Comparison of ENCODE assay signal across 27 cellular contexts in the genomic region with DNA sequence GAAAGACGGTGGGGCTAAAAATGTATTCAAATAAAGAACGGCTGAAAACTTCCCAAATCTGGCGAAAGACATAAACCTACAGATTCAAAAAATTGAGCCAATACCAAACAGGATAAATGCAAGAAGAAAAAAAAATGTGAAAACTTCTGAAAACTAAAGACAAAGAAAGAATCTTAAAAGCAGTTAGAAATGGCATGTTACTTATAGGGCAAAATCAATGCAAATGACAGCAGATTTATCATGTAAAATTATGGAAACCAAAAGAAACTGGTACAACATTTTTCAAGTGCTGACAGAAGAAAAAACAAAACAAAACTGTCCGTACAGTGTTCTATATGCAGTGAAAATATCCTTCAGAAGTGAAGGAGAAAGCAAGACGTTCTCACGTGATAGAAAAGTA.
DNase-seq lines count a peak whose midpoint lies in the region; ATAC-seq, FAIRE-seq and TF ChIP-seq lines count a peak whose summit lies in the region.
"Had no signal": no experiment of that assay in that cellular context is flagged by ENCODE, and none has a peak within 500 bp of the region (broad histone marks: within the 10 kb centered on the region; RNA-seq: fewer than 3 reads in every experiment).

No MANE protein-coding gene starts in this region.

- H3K4me2 ChIP-seq in HepG2 (ENCODE audit: low read depth, low read length) (no peak overlapping the region), IMR-90 (ENCODE audit: low read depth, low read length) (no peak overlapping the region), astrocyte (ENCODE audit: low read length) (no peak overlapping the region)
- H3K4me2 ChIP-seq: BLaER1 treated with 17β-estradiol and CSF1 and Interleukin-3, amounts not matched to agents 10 nM and 100 nM; smooth muscle cell had no signal

- H4K91ac ChIP-seq in IMR-90 (ENCODE audit: insufficient read depth, low read depth, low read length), result no peak overlapping the region

- H3K9me3 ChIP-seq in HepG2 (ENCODE audit: low read length) (peaks cover 28% of the 10 kb centered on the region), right lobe of liver (peaks cover 0 to 5% (median 1%) of the 10 kb centered on the region in 4 donors), IMR-90 (ENCODE audit: control insufficient read depth, insufficient read depth, low read length) (peaks cover 19% of the 10 kb centered on the region), astrocyte (ENCODE audit: insufficient read depth, low read depth, low read length) (peaks cover 15% of the 10 kb centered on the region)

- no peak overlapping the region for H3K27ac Mint-ChIP-seq in astrocyte (ENCODE audit: unreplicated experiment)
- H3K27ac Mint-ChIP-seq in glutamatergic neuron (ENCODE audit: unreplicated experiment), result no peak overlapping the region
- H3K27ac Mint-ChIP-seq in HFFc6, result no peak overlapping the region
- H3K27ac Mint-ChIP-seq: brain; immature natural killer cell; natural killer cell treated with Interleukin-12 subunit alpha and Interleukin-12 subunit beta and Interleukin-15 and Interleukin-18, amount 100 ng/mL, for 72 hours; T-helper 1 cell treated with Interleukin-12 subunit alpha and Interleukin-12 subunit beta and Interleukin-4 antibody, amounts not matched to agents 30 μg/mL and 1 μg/mL, for 36 hours had no signal

- POLR2A ChIA-PET in HepG2 (lab: Yijun Ruan, JAX) (no interaction called here), IMR-90 (lab: Charles Lee; ENCODE audit: unreplicated experiment) (no interaction called here)

- no peak overlapping the region for H4K5ac ChIP-seq in IMR-90 (ENCODE audit: low read depth, low read length)

- intact Hi-C loops in HepG2 (cut with micrococcal nuclease; ENCODE audit: unreplicated experiment) (no loop called here), right lobe of liver (cut with DNase I) (no loop called here), IMR-90 (cut with micrococcal nuclease) (no loop called here)

- H3K36me3 ChIP-seq in HepG2 (replicated peaks in 1 of 2; ENCODE audit: control insufficient read depth in 1 of 2, insufficient read depth in 2 of 2, low read length in 2 of 2), result no peaks in the 10 kb centered on the region
- no peaks in the 10 kb centered on the region for H3K36me3 ChIP-seq in right lobe of liver
- no peaks in the 10 kb centered on the region for H3K36me3 ChIP-seq in IMR-90 (ENCODE audit: control insufficient read depth, insufficient read depth, low read length)
- no peaks in the 10 kb centered on the region for H3K36me3 ChIP-seq in astrocyte (ENCODE audit: insufficient read depth, low read length)
- H3K36me3 ChIP-seq: BLaER1 treated with 17β-estradiol and CSF1 and Interleukin-3, amounts not matched to agents 10 nM and 100 nM; MG63; suprapubic skin had no signal

- WGBS in HepG2 (ENCODE audit: low lambda C conversion rate), result 19% methylated on average over 6 of the region's 6 CpGs
- WGBS in right lobe of liver (ENCODE audit: insufficient coverage, low coverage, low lambda C conversion rate, missing lambda C conversion rate), result 83% methylated on average over 6 of the region's 6 CpGs
- no CpG with 5 or more reads among the region's 6 CpGs for WGBS in IMR-90 (ENCODE audit: extremely low coverage in 2 of 2, insufficient read length in 1 of 2), 2 experiments

- H4K20me1 ChIP-seq in HepG2 (ENCODE audit: insufficient read depth, low read length) (no peaks in the 10 kb centered on the region), IMR-90 (ENCODE audit: insufficient read depth, low read length) (no peaks in the 10 kb centered on the region), astrocyte (ENCODE audit: insufficient read depth, low read length) (no peaks in the 10 kb centered on the region)
- H4K20me1 ChIP-seq: BLaER1 treated with 17β-estradiol and CSF1 and Interleukin-3, amounts not matched to agents 10 nM and 100 nM had no signal

- in situ Hi-C loops in HepG2 (cut with HindIII; ENCODE audit: extremely low pct_ligation_motif_present, low pct_unique_long_range_greater_than_20kb) (no loop called here), IMR-90 (cut with MboI; ENCODE audit: low sequenced_read_pairs) (no loop called here)

- TF ChIP-seq EP300 in HepG2 (IDR thresholded peaks at IDR 0.05; ENCODE audit: low read depth in 2 of 2, low read length in 2 of 2) (no peak), HepG2 (CRISPR knock-in tag; IDR thresholded peaks at IDR 0.05; ENCODE audit: borderline replicate concordance) (no peak)

- H3K27me3 Mint-ChIP-seq in astrocyte (ENCODE audit: low read depth, unreplicated experiment) (no peaks in the 10 kb centered on the region), glutamatergic neuron (ENCODE audit: unreplicated experiment) (peaks cover 2% of the 10 kb centered on the region), HFFc6 (ENCODE audit: insufficient read depth) (no peaks in the 10 kb centered on the region; the same call in 1 of the 2 replicates)
- H3K27me3 Mint-ChIP-seq: brain; natural killer cell treated with Interleukin-12 subunit alpha and Interleukin-12 subunit beta and Interleukin-15 and Interleukin-18, amount 100 ng/mL, for 72 hours had no signal

- no peak overlapping the region for H2BK120ac ChIP-seq in IMR-90 (ENCODE audit: low read depth, low read length)

- H3K4me1 ChIP-seq in HepG2 (ENCODE audit: insufficient read depth, low read length), result no peaks in the 10 kb centered on the region
- H3K4me1 ChIP-seq in right lobe of liver, result no peaks in the 10 kb centered on the region
- H3K4me1 ChIP-seq in IMR-90 (ENCODE audit: control insufficient read depth, insufficient read depth, low read length), result peaks cover 8% of the 10 kb centered on the region
- H3K4me1 ChIP-seq in astrocyte (ENCODE audit: insufficient read depth, low read length), result peaks cover 5% of the 10 kb centered on the region
- H3K4me1 ChIP-seq: BLaER1 treated with 17β-estradiol and CSF1 and Interleukin-3, amounts not matched to agents 10 nM and 100 nM; suprapubic skin had no signal

- TF ChIP-seq POLR2A in HepG2 (IDR thresholded peaks at IDR 0.05; ENCODE audit: insufficient read depth in 1 of 2, low read depth in 2 of 2, low read length in 2 of 2), result no peak
- TF ChIP-seq POLR2A in right lobe of liver (IDR thresholded peaks at IDR 0.05), result no peak
- TF ChIP-seq POLR2A in IMR-90 (IDR thresholded peaks at IDR 0.05; ENCODE audit: low read depth, low read length), result no peak

- ATAC-seq in HepG2, result no peak
- no peak for ATAC-seq in right lobe of liver
- ATAC-seq in IMR-90 (ENCODE audit: low read depth), result no peak
- ATAC-seq in GM21723 (IDR thresholded peaks at IDR 0.05; ENCODE audit: unreplicated experiment), result no peak
- ATAC-seq: left cardiac atrium; mucosa of descending colon; natural killer cell treated with Interleukin-12 subunit alpha and Interleukin-12 subunit beta and Interleukin-15 and Interleukin-18, amount 100 ng/mL, for 72 hours; PC-3 had no signal

- dilution Hi-C loops in IMR-90 (cut with HindIII; ENCODE audit: low sequenced_read_pairs, unreplicated experiment), result no loop called here

- H3K27ac ChIP-seq in HepG2 (ENCODE audit: extremely low read length, insufficient read depth, low read length) (no peak overlapping the region), right lobe of liver (no peak overlapping the region), IMR-90 (ENCODE audit: insufficient read depth, low read length) (no peak overlapping the region), astrocyte (ENCODE audit: low read depth, low read length) (no peak overlapping the region)
- H3K27ac ChIP-seq: BLaER1 treated with 17β-estradiol and CSF1 and Interleukin-3, amounts not matched to agents 10 nM and 100 nM; suprapubic skin had no signal

- peaks cover 4% of the 10 kb centered on the region for H3K36me3 Mint-ChIP-seq in astrocyte (ENCODE audit: low read depth, unreplicated experiment)
- peaks cover 9% of the 10 kb centered on the region for H3K36me3 Mint-ChIP-seq in glutamatergic neuron (ENCODE audit: unreplicated experiment)
- peaks cover 52% of the 10 kb centered on the region for H3K36me3 Mint-ChIP-seq in HFFc6 (ENCODE audit: low read depth)

- no peak for DNase-seq in HepG2 (ENCODE audit: low spot score)
- DNase-seq in right lobe of liver, result no peak
- DNase-seq in IMR-90, result peak; percentile 28
- DNase-seq in astrocyte (ENCODE audit: low read depth), result no peak
- DNase-seq in renal cortical epithelial cell (ENCODE audit: low read depth), result peak; percentile 61
- DNase-seq in glutamatergic neuron, result no peak
- no peak for DNase-seq in HFFc6
- DNase-seq: activated CD4-positive, alpha-beta T cell treated with anti-CD3 and anti-CD28 coated beads, Interleukin-2, amount 50 U/mL, for 48 hours; activated CD4-positive, CD25-positive, alpha-beta regulatory T cell treated with anti-CD3 and anti-CD28 coated beads, Interleukin-2, amount 50 U/mL, for 72 hours; activated naive CD4-positive, alpha-beta T cell treated with Interleukin-2 at 50 U/mL for 16 hours; hypothalamus; immature natural killer cell; left cardiac atrium; MG63; mucosa of descending colon; NCI-H1436; NCI-H510A; PC-3; stimulated activated naive CD4-positive, alpha-beta T cell had no signal

- H3K9ac ChIP-seq in HepG2 (ENCODE audit: insufficient read depth, low read depth, low read length) (no peak overlapping the region), IMR-90 (ENCODE audit: low read depth, low read length) (no peak overlapping the region), astrocyte (ENCODE audit: low read length) (no peak overlapping the region)
- H3K9ac ChIP-seq: BLaER1 treated with 17β-estradiol and CSF1 and Interleukin-3, amounts not matched to agents 10 nM and 100 nM had no signal

- no peak overlapping the region for H3K56ac ChIP-seq in IMR-90 (ENCODE audit: extremely low read depth, insufficient read depth, low read length)

- peaks cover 26% of the 10 kb centered on the region for H3K9me3 Mint-ChIP-seq in astrocyte (ENCODE audit: unreplicated experiment)
- peaks cover 8% of the 10 kb centered on the region for H3K9me3 Mint-ChIP-seq in glutamatergic neuron (ENCODE audit: unreplicated experiment)
- peaks cover 39% of the 10 kb centered on the region for H3K9me3 Mint-ChIP-seq in HFFc6

- H3K4me1 Mint-ChIP-seq in astrocyte (ENCODE audit: low read depth, unreplicated experiment) (peaks cover 13% of the 10 kb centered on the region), glutamatergic neuron (ENCODE audit: low read depth, unreplicated experiment) (no peaks in the 10 kb centered on the region), HFFc6 (ENCODE audit: low read depth) (peaks cover 35% of the 10 kb centered on the region)
- H3K4me1 Mint-ChIP-seq: immature natural killer cell had no signal

- no peak overlapping the region for H3K23ac ChIP-seq in IMR-90 (ENCODE audit: low read depth, low read length)

- no peak overlapping the region for H2AK5ac ChIP-seq in IMR-90 (ENCODE audit: low read depth, low read length)

- H3K4me3 Mint-ChIP-seq in astrocyte (ENCODE audit: unreplicated experiment) (no peak overlapping the region), glutamatergic neuron (ENCODE audit: unreplicated experiment) (no peak overlapping the region), HFFc6 (no peak overlapping the region)
- H3K4me3 Mint-ChIP-seq: brain; immature natural killer cell; natural killer cell treated with Interleukin-12 subunit alpha and Interleukin-12 subunit beta and Interleukin-15 and Interleukin-18, amount 100 ng/mL, for 72 hours; T-helper 1 cell treated with Interleukin-12 subunit alpha and Interleukin-12 subunit beta and Interleukin-4 antibody, amounts not matched to agents 30 μg/mL and 1 μg/mL, for 36 hours had no signal

- no peak overlapping the region for H4K8ac ChIP-seq in IMR-90 (ENCODE audit: low read depth in 2 of 2, low read length in 2 of 2)

- H3K4me3 ChIP-seq in HepG2 (replicated peaks in 1 of 3; ENCODE audit: insufficient read depth in 1 of 3, low read depth in 2 of 3, low read length in 3 of 3) (no peak overlapping the region), right lobe of liver (no peak overlapping the region), IMR-90 (ENCODE audit: insufficient read depth, low read depth, low read length) (no peak overlapping the region), astrocyte (ENCODE audit: insufficient read depth, low read depth, low read length) (no peak overlapping the region)
- H3K4me3 ChIP-seq: BLaER1 treated with 17β-estradiol and CSF1 and Interleukin-3, amounts not matched to agents 10 nM and 100 nM; MG63; mucosa of descending colon; smooth muscle cell; suprapubic skin had no signal

- no peaks in the 10 kb centered on the region for H3K79me1 ChIP-seq in IMR-90 (ENCODE audit: low read depth in 1 of 2, low read length in 2 of 2)

- H3K27me3 ChIP-seq in HepG2 (ENCODE audit: control insufficient read depth in 1 of 2, insufficient read depth in 2 of 2, low read length in 2 of 2) (no peaks in the 10 kb centered on the region), right lobe of liver (no peaks in the 10 kb centered on the region), IMR-90 (ENCODE audit: control insufficient read depth, insufficient read depth, low read length) (no peaks in the 10 kb centered on the region), astrocyte (ENCODE audit: insufficient read depth, low read length) (no peaks in the 10 kb centered on the region)
- H3K27me3 ChIP-seq: BLaER1 treated with 17β-estradiol and CSF1 and Interleukin-3, amounts not matched to agents 10 nM and 100 nM; MG63; suprapubic skin had no signal

- CTCF ChIA-PET in HepG2 (lab: Yijun Ruan, JAX; ENCODE audit: low intra/inter-chr PET ratio, low total read pairs) (no interaction called here), IMR-90 (lab: Yijun Ruan, JAX) (no interaction called here)

- H2AK9ac ChIP-seq in IMR-90 (replicated peaks; ENCODE audit: low read depth, low read length, poor library complexity), result no peak overlapping the region

- H2AFZ ChIP-seq in HepG2 (ENCODE audit: low read length) (no peak overlapping the region), IMR-90 (replicated peaks; ENCODE audit: low read length, poor library complexity) (no peak overlapping the region), astrocyte (ENCODE audit: low read depth, low read length) (no peak overlapping the region)

- TF ChIP-seq CTCF in HepG2 (CRISPR knock-in tag; IDR thresholded peaks at IDR 0.05), result no peak
- TF ChIP-seq CTCF in right lobe of liver (IDR thresholded peaks at IDR 0.05), result no peak
- TF ChIP-seq CTCF in IMR-90 (conservative IDR thresholded peaks at IDR 0.05; ENCODE audit: low read depth, low read length), result no peak
- no peak for TF ChIP-seq CTCF in astrocyte (IDR thresholded peaks at IDR 0.05; ENCODE audit: insufficient read depth, low read depth, low read length)
- no peak for TF ChIP-seq CTCF in glutamatergic neuron (IDR thresholded peaks at IDR 0.05; ENCODE audit: partially characterized antibody, unreplicated experiment)
- TF ChIP-seq CTCF in HFFc6 (IDR thresholded peaks at IDR 0.05), result no peak

- no peak overlapping the region for H3K4ac ChIP-seq in IMR-90 (ENCODE audit: low read depth, low read length)

- peaks cover 5% of the 10 kb centered on the region; the same call in 1 of the 2 replicates for H3K9me1 ChIP-seq in IMR-90 (ENCODE audit: insufficient read depth, low read length)

- no peak overlapping the region for H3K18ac ChIP-seq in IMR-90 (ENCODE audit: low read depth, low read length)

- TF ChIP-seq RAD21 in HepG2 (CRISPR knock-in tag; IDR thresholded peaks at IDR 0.05), result no peak
- TF ChIP-seq RAD21 in IMR-90 (IDR thresholded peaks at IDR 0.05; ENCODE audit: low read length), result no peak

- H2BK15ac ChIP-seq in IMR-90 (ENCODE audit: low read depth, low read length), result no peak overlapping the region

- H3K14ac ChIP-seq in IMR-90 (replicated peaks; ENCODE audit: low read depth, low read length), result no peak overlapping the region

- BruUV-seq in HepG2 (replicated peaks; lab: Mats Ljungman, UMichigan) (no TSS peak), IMR-90 (replicated peaks; lab: Mats Ljungman, UMichigan) (no TSS peak)

- H3K79me2 ChIP-seq in HepG2 (ENCODE audit: insufficient read depth, low read length) (no peaks in the 10 kb centered on the region), astrocyte (ENCODE audit: insufficient read depth, low read length) (no peaks in the 10 kb centered on the region)

- H2BK5ac ChIP-seq in IMR-90 (ENCODE audit: low read depth, low read length, poor library complexity, severe bottlenecking), result no peak overlapping the region

- FAIRE-seq in HepG2 (lab: Jason Lieb, UNC) (no peak), astrocyte (lab: Jason Lieb, UNC) (peak; percentile 39)
- FAIRE-seq: G401.6 had no signal

- no peak overlapping the region for H2BK20ac ChIP-seq in IMR-90 (ENCODE audit: low read depth, low read length)

Comparison
In these comparisons a context has a peak if more than half of its experiments do, and no peak if none do; other contexts are left out.
1. DNase-seq: peak in IMR-90 (single experiment) and renal cortical epithelial cell (single experiment); none in HepG2 (single experiment), right lobe of liver (0 of 3), astrocyte (single experiment), glutamatergic neuron (single experiment) and HFFc6 (single experiment).